Comparison of ENCODE assay signal across 22 cellular contexts in the genomic region with DNA sequence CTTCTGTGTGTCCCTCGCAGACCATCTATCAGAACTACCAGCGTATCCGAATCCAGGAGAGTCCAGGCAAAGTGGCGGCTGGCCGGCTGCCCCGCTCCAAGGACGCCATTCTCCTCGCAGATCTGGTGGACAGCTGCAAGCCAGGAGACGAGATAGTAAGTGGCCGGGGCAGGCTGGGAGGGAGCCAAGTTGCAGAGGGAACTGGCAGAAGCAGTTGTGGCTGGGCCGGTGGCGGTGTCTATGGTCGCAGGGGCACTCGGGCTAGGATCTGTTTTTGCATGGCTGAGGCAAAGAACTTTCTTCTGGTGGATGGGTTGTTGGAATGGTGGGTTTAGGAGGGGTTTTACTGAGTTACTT. TPM values are rescaled to one million over a fixed set of nuclear protein-coding genes. Genes with fewer than 3 reads are reported as not detected.
DNase-seq lines count a peak whose midpoint lies in the region; ATAC-seq and TF ChIP-seq lines count a peak whose summit lies in the region.
"Had no signal": no experiment of that assay in that cellular context is flagged by ENCODE, and none has a peak within 500 bp of the region (broad histone marks: within the 10 kb centered on the region; RNA-seq: fewer than 3 reads in every experiment).

No MANE protein-coding gene starts in this region.

- no peaks in the 10 kb centered on the region for H3K79me1 ChIP-seq in trophoblast cell (ENCODE audit: low read length)

- no peak overlapping the region for H3K4ac ChIP-seq in trophoblast cell (ENCODE audit: low read depth, low read length)

- peak; percentile 67 to 80 for ATAC-seq in left cardiac atrium
- ATAC-seq in HG02970 (IDR thresholded peaks at IDR 0.05; ENCODE audit: low FRiP score, unreplicated experiment): no peak
- ATAC-seq in body of pancreas: no peak
- ATAC-seq: left colon had no signal

- H2AK5ac ChIP-seq in trophoblast cell (ENCODE audit: low read length): no peak overlapping the region

- H2BK12ac ChIP-seq in trophoblast cell (ENCODE audit: low read length): no peak overlapping the region

- H3K18ac ChIP-seq in trophoblast cell (ENCODE audit: low read length): no peak overlapping the region

- H3K9ac ChIP-seq in BLaER1 (no peak overlapping the region), trophoblast cell (ENCODE audit: low read length) (no peak overlapping the region)

- H3K36me3 ChIP-seq in BLaER1 (peaks cover 99% of the 10 kb centered on the region), trophoblast cell (ENCODE audit: control insufficient read depth in 1 of 2, insufficient read depth in 2 of 2, low read length in 2 of 2) (peaks cover 47 to 73% of the 10 kb centered on the region in 2 experiments), esophagus squamous epithelium (peaks cover 0 to 86% (median 7%) of the 10 kb centered on the region in 3 donors), body of pancreas (replicated peaks in 1 of 2; ENCODE audit: insufficient read depth in 1 of 2, low read depth in 2 of 2) (no peaks in the 10 kb centered on the region)
- H3K36me3 ChIP-seq: thoracic aorta had no signal

- no peak overlapping the region for H3K4me3 ChIP-seq in BLaER1
- no peak overlapping the region for H3K4me3 ChIP-seq in trophoblast cell (ENCODE audit: low read depth, low read length)
- no peak overlapping the region for H3K4me3 ChIP-seq in esophagus squamous epithelium
- H3K4me3 ChIP-seq in body of pancreas: no peak overlapping the region
- H3K4me3 ChIP-seq: thoracic aorta, vagina had no signal

- H2BK5ac ChIP-seq in trophoblast cell (ENCODE audit: low read depth, low read length, poor library complexity): no peak overlapping the region

- H4K12ac ChIP-seq in trophoblast cell (ENCODE audit: low read depth, low read length): no peak overlapping the region

- H3K14ac ChIP-seq in trophoblast cell (ENCODE audit: low read length): no peak overlapping the region

- no peak overlapping the region for H4K91ac ChIP-seq in trophoblast cell (ENCODE audit: low read depth, low read length)

- intact Hi-C loops in left cardiac atrium (cut with DNase I): loop anchor here in 1 of 2 donors (10.0 kb wide), 1 partner anchor 56 kb away; no protein-coding TSS in a partner anchor
- intact Hi-C loops in posterior vena cava (cut with DNase I): no loop called here
- intact Hi-C loops in esophagus squamous epithelium (cut with DNase I): no loop called here
- intact Hi-C loops in body of pancreas (cut with DNase I): no loop called here

- H4K8ac ChIP-seq in trophoblast cell (ENCODE audit: low read depth, low read length): no peak overlapping the region

- H3K27ac ChIP-seq in BLaER1 (no peak overlapping the region), VCaP (peak overlapping the region; percentile 93), trophoblast cell (ENCODE audit: low read depth, low read length) (no peak overlapping the region), esophagus squamous epithelium (no peak overlapping the region), body of pancreas (no peak overlapping the region)
- H3K27ac ChIP-seq: brain microvascular endothelial cell, thoracic aorta, vagina had no signal

- H4K20me1 ChIP-seq in BLaER1: peaks cover 74% of the 10 kb centered on the region

- WGBS in trophoblast cell (ENCODE audit: extremely low coverage, insufficient coverage, insufficient read length): no CpG with 5 or more reads among the region's 14 CpGs
- 88 to 93% methylated on average over 3 to 14 of the region's 14 CpGs for WGBS in esophagus squamous epithelium, 2 donors
- WGBS in body of pancreas, 2 donors: 85 to 86% methylated on average over 10 to 14 of the region's 14 CpGs

- H3K23ac ChIP-seq in trophoblast cell (ENCODE audit: low read length): no peak overlapping the region

- H3K4me2 ChIP-seq in BLaER1 (peak overlapping the region; percentile 65; the same call in 1 of the 2 replicates), trophoblast cell (ENCODE audit: low read length) (no peak overlapping the region)

- H3K27me3 ChIP-seq in BLaER1: no peaks in the 10 kb centered on the region
- no peaks in the 10 kb centered on the region for H3K27me3 ChIP-seq in trophoblast cell (ENCODE audit: insufficient read depth, low read length)
- H3K27me3 ChIP-seq in esophagus squamous epithelium: no peaks in the 10 kb centered on the region
- H3K27me3 ChIP-seq in body of pancreas: no peaks in the 10 kb centered on the region
- H3K27me3 ChIP-seq: brain microvascular endothelial cell, vagina had no signal

- peak; percentile 65 for DNase-seq in left cardiac atrium
- DNase-seq in posterior vena cava (ENCODE audit: low spot score): peak; percentile 80
- no peak for DNase-seq in trophoblast cell
- DNase-seq in esophagus squamous epithelium (lab: John Stamatoyannopoulos, UW): no peak
- DNase-seq in body of pancreas: no peak
- DNase-seq: activated CD4-positive, alpha-beta T cell treated with anti-CD3 and anti-CD28 coated beads, Interleukin-2, amount 50 U/mL, for 4 hours; activated naive CD4-positive, alpha-beta T cell; amniotic stem cell; brain microvascular endothelial cell; CD4-positive, alpha-beta memory T cell; left colon; NCI-H1092 treated with DMSO at 0.1 percent for 48 hours; NCI-H1694 treated with DMSO at 0.1 percent for 48 hours; NCI-H2171; NCI-H510A treated with DMSO at 0.1 percent for 48 hours; RPMI8226; stimulated activated naive CD4-positive, alpha-beta T cell treated with Interleukin-2 at 50 U/mL for 16 hours had no signal

- no peak for TF ChIP-seq POLR2A in esophagus squamous epithelium (IDR thresholded peaks at IDR 0.05)
- no peak for TF ChIP-seq POLR2A in body of pancreas (IDR thresholded peaks at IDR 0.05)

- H3K4me1 ChIP-seq in BLaER1 (peaks cover 55% of the 10 kb centered on the region), trophoblast cell (ENCODE audit: control insufficient read depth in 1 of 2, insufficient read depth in 2 of 2, low read length in 2 of 2) (no peaks in the 10 kb centered on the region), esophagus squamous epithelium (no peaks in the 10 kb centered on the region), body of pancreas (no peaks in the 10 kb centered on the region)
- H3K4me1 ChIP-seq: vagina had no signal

- H3K79me2 ChIP-seq in trophoblast cell (ENCODE audit: control insufficient read depth, insufficient read depth, low read length, poor library complexity): no peaks in the 10 kb centered on the region

- no peaks in the 10 kb centered on the region for H3K9me3 ChIP-seq in BLaER1
- H3K9me3 ChIP-seq in trophoblast cell (ENCODE audit: insufficient read depth, low read depth, low read length): peaks cover 2% of the 10 kb centered on the region
- H3K9me3 ChIP-seq in esophagus squamous epithelium: no peaks in the 10 kb centered on the region
- no peaks in the 10 kb centered on the region for H3K9me3 ChIP-seq in body of pancreas
- H3K9me3 ChIP-seq: thoracic aorta, vagina had no signal

- no peak overlapping the region for H2AFZ ChIP-seq in trophoblast cell (ENCODE audit: insufficient read depth, low read length, poor library complexity)

- H2BK120ac ChIP-seq in trophoblast cell (ENCODE audit: insufficient read depth, low read length, poor library complexity): no peak overlapping the region

- TF ChIP-seq CTCF in VCaP (conservative IDR thresholded peaks at IDR 0.05) (no peak), esophagus squamous epithelium (IDR thresholded peaks at IDR 0.05) (no peak), body of pancreas (IDR thresholded peaks at IDR 0.05) (no peak)

RNA-seq across cellular contexts. Expression of gene MCM2, which starts 10.1 kb away (rescaled TPM):
- total RNA-seq in left cardiac atrium (1 to 10 TPM; 4.7 to 9.2 TPM), posterior vena cava (1 to 10 TPM; 4.0 to 5.6 TPM), esophagus squamous epithelium (10 to 100 TPM; 10.3 to 40.4 (median 30.5) TPM), body of pancreas (1 to 10 TPM; 3.9 to 5.9 TPM)
- polyA plus RNA-seq in trophoblast cell (2013): 15.4 and 15.8 TPM in 2 replicates

RNA-seq across cellular contexts. Expression of gene TPRA1, which starts 17.8 kb away (rescaled TPM):
- 10 to 100 TPM; 19.4 to 20.4 TPM for total RNA-seq in left cardiac atrium
- total RNA-seq in posterior vena cava: 10 to 100 TPM; 21.4 to 22.8 TPM
- 11.5 and 13.0 TPM in 2 replicates for polyA plus RNA-seq in trophoblast cell (2013)
- total RNA-seq in esophagus squamous epithelium: 10 to 100 TPM; 19.2 to 25.7 (median 21.0) TPM
- 10 to 100 TPM; 31.4 to 31.6 TPM for total RNA-seq in body of pancreas

RNA-seq across cellular contexts. Expression of gene PODXL2, which starts 20.6 kb away (rescaled TPM):
- total RNA-seq in left cardiac atrium: 1 to 10 TPM; 1.6 to 3.0 TPM
- total RNA-seq in posterior vena cava: 1 to 10 TPM; 2.0 to 2.5 TPM
- 0.61 and 0.78 TPM in 2 replicates for polyA plus RNA-seq in trophoblast cell (2013)
- 1 to 10 TPM; 2.1 to 5.5 (median 4.4) TPM for total RNA-seq in esophagus squamous epithelium
- 10 to 100 TPM in 1 of 2 donors, 1 to 10 TPM in 1; 8.3 to 14.2 TPM for total RNA-seq in body of pancreas

Comparison
In these comparisons a context has a peak if more than half of its experiments do, and no peak if none do; other contexts are left out.
1. ATAC-seq: peak in left cardiac atrium (2 of 2); none in HG02970 (single experiment) and body of pancreas (single experiment).
2. DNase-seq: peak in left cardiac atrium (single experiment) and posterior vena cava (single experiment); none in trophoblast cell (0 of 2), esophagus squamous epithelium (single experiment) and body of pancreas (0 of 4).